15 cellular contexts compared by ENCODE assay signal in genomic region chr4:171118091-171118490, GRCh38.
"Had no signal": no experiment of that assay in that cellular context is flagged by ENCODE, and none has a peak within 500 bp of the region (broad histone marks: within the 10 kb centered on the region; RNA-seq: fewer than 3 reads in every experiment).

No MANE protein-coding gene starts in this region.

- ATAC-seq: body of pancreas, gastroesophageal sphincter, heart left ventricle had no signal

- H3K27me3 ChIP-seq: body of pancreas, gastroesophageal sphincter, heart left ventricle, right atrium auricular region, tibial nerve had no signal

- FAIRE-seq: endothelial cell of umbilical vein, urothelium cell line had no signal

- H3K36me3 ChIP-seq: gastroesophageal sphincter, heart left ventricle, left ventricle myocardium inferior, right atrium auricular region, tibial nerve had no signal

- DNase-seq: activated CD4-positive, alpha-beta T cell treated with anti-CD3 and anti-CD28 coated beads, Interleukin-2, amount 50 U/mL, for 4 hours; activated gamma-delta T cell treated with Interleukin-2 at 50 U/mL for 16 hours; amniotic stem cell; body of pancreas; cortex of kidney; effector CD4-positive, alpha-beta T cell; heart left ventricle; left ventricle myocardium inferior; SW 1271; T-helper 2 cell had no signal

- H3K4me3 ChIP-seq: body of pancreas, gastroesophageal sphincter, heart left ventricle, left ventricle myocardium inferior, right atrium auricular region, tibial nerve had no signal

- H3K4me1 ChIP-seq: body of pancreas, gastroesophageal sphincter, heart left ventricle, left ventricle myocardium inferior, right atrium auricular region, tibial nerve had no signal

- H3K9me3 ChIP-seq: body of pancreas had no signal

- H3K27ac ChIP-seq: body of pancreas, gastroesophageal sphincter, heart left ventricle, left ventricle myocardium inferior, right atrium auricular region, tibial nerve had no signal
